Comparison of ENCODE assay signal across 1 cellular context in genomic region chr2:134208825-134209224, GRCh38.
TF ChIP-seq lines count a peak whose summit lies in the region.

No MANE protein-coding gene starts in this region.

TF ChIP-seq in GM12878, 131 proteins besides CTCF, POLR2A, EP300 and RAD21:
- TF ChIP-seq CREB1 (IDR thresholded peaks at IDR 0.05; ENCODE audit: low read depth) = 0 out of 2 replicates have a peak, but pooled peaks have one; percentile 15
- no peak for TF ChIP-seq RELB (IDR thresholded peaks at IDR 0.05; ENCODE audit: low read depth)
- TF ChIP-seq RUNX3 (IDR thresholded peaks at IDR 0.05; ENCODE audit: low read length) = peak; percentile 33; the same call in 1 of the 2 replicates
- peak; percentile 56; the same call in 1 of the 2 replicates for TF ChIP-seq SPI1 (IDR thresholded peaks at IDR 0.05; ENCODE audit: borderline replicate concordance, insufficient read depth, low read depth, low read length)
